ENCODE assay signal across 9 cellular contexts in genomic region chr10:10677479-10677878, GRCh38.
DNase-seq lines count a peak whose midpoint lies in the region; ATAC-seq, FAIRE-seq and TF ChIP-seq lines count a peak whose summit lies in the region.
"Had no signal": no experiment of that assay in that cellular context is flagged by ENCODE, and none has a peak within 500 bp of the region (broad histone marks: within the 10 kb centered on the region; RNA-seq: fewer than 3 reads in every experiment).

No MANE protein-coding gene starts in this region.

- in situ Hi-C loops in brain microvascular endothelial cell (cut with HindIII; ENCODE audit: low pct_ligation_motif_present, low sequenced_read_pairs) = no loop called here
- in situ Hi-C loops in HepG2 (cut with HindIII; ENCODE audit: extremely low pct_ligation_motif_present, low pct_unique_long_range_greater_than_20kb) = no loop called here

- peak; percentile 81 for DNase-seq in activated CD4-positive, alpha-beta T cell treated with anti-CD3 and anti-CD28 coated beads for 36 hours
- DNase-seq in activated CD4-positive, alpha-beta T cell treated with anti-CD3 and anti-CD28 coated beads for 1 hour = no peak
- DNase-seq in NCI-H69 (lab: John Stamatoyannopoulos, UW) = peak; percentile 0
- DNase-seq in brain microvascular endothelial cell = peak; percentile 80
- no peak for DNase-seq in HepG2 (ENCODE audit: low spot score)
- DNase-seq in substantia nigra (lab: John Stamatoyannopoulos, UW) = peak in 29 of 49 donors; percentile 1 to 52 (median 17)
- DNase-seq in NCI-H1694 (lab: John Stamatoyannopoulos, UW) = no peak

- peak; percentile 86 for ATAC-seq in activated CD4-positive, alpha-beta T cell treated with anti-CD3 and anti-CD28 coated beads for 36 hours
- ATAC-seq in HG02884 (IDR thresholded peaks at IDR 0.05; ENCODE audit: unreplicated experiment) (peak; percentile 71), HepG2 (no peak)

- no peak overlapping the region for H3K4me2 ChIP-seq in HepG2 (ENCODE audit: low read depth, low read length)

- H3K4me3 ChIP-seq in brain microvascular endothelial cell (ENCODE audit: low read depth, low read length) = no peak overlapping the region
- no peak overlapping the region for H3K4me3 ChIP-seq in HepG2 (replicated peaks in 1 of 3; ENCODE audit: insufficient read depth in 1 of 3, low read depth in 2 of 3, low read length in 3 of 3)

- H3K27me3 Mint-ChIP-seq in activated CD4-positive, alpha-beta T cell treated with anti-CD3 and anti-CD28 coated beads for 36 hours = peaks cover 2% of the 10 kb centered on the region

- H3K9ac ChIP-seq in HepG2 (ENCODE audit: insufficient read depth, low read depth, low read length) = no peak overlapping the region

- TF ChIP-seq EP300 in HepG2 (IDR thresholded peaks at IDR 0.05; ENCODE audit: low read depth in 2 of 2, low read length in 2 of 2) (no peak), HepG2 (CRISPR knock-in tag; IDR thresholded peaks at IDR 0.05; ENCODE audit: borderline replicate concordance) (no peak)

- BruUV-seq in HepG2 (replicated peaks; lab: Mats Ljungman, UMichigan) = no TSS peak

- CTCF ChIA-PET in activated CD4-positive, alpha-beta T cell treated with anti-CD3 and anti-CD28 coated beads for 36 hours (lab: Charles Lee) = interaction anchor here (1.0 to 2.2 kb wide), 7 partner anchors 8 to 1335 kb away, joined by 3 to 11 read pairs (median 4); no protein-coding TSS in a partner anchor
- CTCF ChIA-PET in HepG2 (lab: Yijun Ruan, JAX; ENCODE audit: low intra/inter-chr PET ratio, low total read pairs) = no interaction called here

- no peak overlapping the region for H2AFZ ChIP-seq in HepG2 (ENCODE audit: low read length)

- no peak overlapping the region for H3K4me3 Mint-ChIP-seq in activated CD4-positive, alpha-beta T cell treated with anti-CD3 and anti-CD28 coated beads for 36 hours
- H3K4me3 Mint-ChIP-seq: stimulated activated naive CD8-positive, alpha-beta T cell treated with anti-CD3 and anti-CD28 coated beads, Interleukin-15, Interleukin-2, amounts not matched to agents 100 ng/mL and 50 ng/mL, for 24 hours had no signal

- TF ChIP-seq POLR2A in HepG2 (IDR thresholded peaks at IDR 0.05; ENCODE audit: insufficient read depth in 1 of 2, low read depth in 2 of 2, low read length in 2 of 2) = no peak

- no peak overlapping the region for H3K27ac ChIP-seq in brain microvascular endothelial cell
- H3K27ac ChIP-seq in HepG2 (ENCODE audit: extremely low read length, insufficient read depth, low read length) = no peak overlapping the region
- no peak overlapping the region for H3K27ac ChIP-seq in substantia nigra (ENCODE audit: low read depth, low read length, poor library complexity, severe bottlenecking)

- H3K79me2 ChIP-seq in HepG2 (ENCODE audit: insufficient read depth, low read length) = no peaks in the 10 kb centered on the region

- TF ChIP-seq CTCF in brain microvascular endothelial cell (IDR thresholded peaks at IDR 0.05; ENCODE audit: low read depth, low read length, missing control alignments) (peak; percentile 65), HepG2 (CRISPR knock-in tag; IDR thresholded peaks at IDR 0.05) (no peak)

- H3K36me3 Mint-ChIP-seq in activated CD4-positive, alpha-beta T cell treated with anti-CD3 and anti-CD28 coated beads for 36 hours (ENCODE audit: low read depth) = peaks cover 2% of the 10 kb centered on the region

- H3K36me3 ChIP-seq in brain microvascular endothelial cell (replicated peaks) (no peaks in the 10 kb centered on the region), HepG2 (replicated peaks in 1 of 2; ENCODE audit: control insufficient read depth in 1 of 2, insufficient read depth in 2 of 2, low read length in 2 of 2) (no peaks in the 10 kb centered on the region)

- peaks cover 93% of the 10 kb centered on the region for H3K9me3 ChIP-seq in HepG2 (ENCODE audit: low read length)

- no peaks in the 10 kb centered on the region for H3K27me3 ChIP-seq in brain microvascular endothelial cell (replicated peaks)
- no peaks in the 10 kb centered on the region for H3K27me3 ChIP-seq in HepG2 (ENCODE audit: control insufficient read depth in 1 of 2, insufficient read depth in 2 of 2, low read length in 2 of 2)

- POLR2A ChIA-PET in activated CD4-positive, alpha-beta T cell treated with anti-CD3 and anti-CD28 coated beads for 36 hours (lab: Charles Lee) = interaction anchor here (0.6 kb wide), 1 partner anchor 1968 kb away, joined by 3 read pairs; no protein-coding TSS in a partner anchor
- POLR2A ChIA-PET in HepG2 (lab: Yijun Ruan, JAX) = no interaction called here

- no peak for TF ChIP-seq RAD21 in HepG2 (CRISPR knock-in tag; IDR thresholded peaks at IDR 0.05)

- intact Hi-C loops in activated CD4-positive, alpha-beta T cell treated with anti-CD3 and anti-CD28 coated beads for 36 hours (cut with DNase I, micrococcal nuclease) = loop anchor here (5.0 kb wide), 5 partner anchors 445 to 1345 kb away; no protein-coding TSS in a partner anchor
- intact Hi-C loops in HepG2 (cut with micrococcal nuclease; ENCODE audit: unreplicated experiment) = no loop called here

- peaks cover 8% of the 10 kb centered on the region for H3K9me3 Mint-ChIP-seq in activated CD4-positive, alpha-beta T cell treated with anti-CD3 and anti-CD28 coated beads for 36 hours (ENCODE audit: low read depth)

- 0% methylated on average over 1 of the region's 3 CpGs for WGBS in HepG2 (ENCODE audit: low lambda C conversion rate)

- no peak for FAIRE-seq in HepG2 (lab: Jason Lieb, UNC)

- no peak overlapping the region for H3K27ac Mint-ChIP-seq in activated CD4-positive, alpha-beta T cell treated with anti-CD3 and anti-CD28 coated beads for 36 hours
- H3K27ac Mint-ChIP-seq: stimulated activated naive CD8-positive, alpha-beta T cell treated with anti-CD3 and anti-CD28 coated beads, Interleukin-15, Interleukin-2, amounts not matched to agents 100 ng/mL and 50 ng/mL, for 24 hours had no signal

- peaks cover 16% of the 10 kb centered on the region for H3K4me1 Mint-ChIP-seq in activated CD4-positive, alpha-beta T cell treated with anti-CD3 and anti-CD28 coated beads for 36 hours

- no peaks in the 10 kb centered on the region for H3K4me1 ChIP-seq in HepG2 (ENCODE audit: insufficient read depth, low read length)

- H4K20me1 ChIP-seq in HepG2 (ENCODE audit: insufficient read depth, low read length) = no peaks in the 10 kb centered on the region

TF ChIP-seq in HepG2, 621 proteins besides CTCF, POLR2A, EP300 and RAD21:
- TF ChIP-seq STAG1 (CRISPR knock-in tag; IDR thresholded peaks at IDR 0.05) (0 out of 2 replicates have a peak, but pooled peaks have one; percentile 7), MEIS1 (CRISPR knock-in tag; IDR thresholded peaks at IDR 0.05; ENCODE audit: borderline replicate concordance) (no peak)

Comparison
In these comparisons a context has a peak if more than half of its experiments do, and no peak if none do; other contexts are left out.
1. DNase-seq: peak in activated CD4-positive, alpha-beta T cell treated with anti-CD3 and anti-CD28 coated beads for 36 hours (single experiment), NCI-H69 (single experiment), brain microvascular endothelial cell (single experiment) and substantia nigra (29 of 49); none in activated CD4-positive, alpha-beta T cell treated with anti-CD3 and anti-CD28 coated beads for 1 hour (single experiment), HepG2 (single experiment) and NCI-H1694 (single experiment).